In genomic region chr2:61179701-61180639, GRCh38 we compare ENCODE assay signal across 1 cellular context.
TF ChIP-seq lines count a peak whose summit lies in the region.

No MANE protein-coding gene starts in this region.

TF ChIP-seq in SK-N-SH, 30 proteins besides CTCF, POLR2A, EP300 and RAD21 (continued from another document):
- TF ChIP-seq USF1 (IDR thresholded peaks at IDR 0.05; ENCODE audit: borderline replicate concordance, low read depth), result no peak
- no peak for TF ChIP-seq MXI1 (IDR thresholded peaks at IDR 0.05; ENCODE audit: low read depth, low read length)
- TF ChIP-seq SMC3 (IDR thresholded peaks at IDR 0.05; ENCODE audit: low read depth, low read length), result no peak
- TF ChIP-seq JUND (IDR thresholded peaks at IDR 0.05), result 0 out of 2 replicates have a peak, but pooled peaks have one; percentile 13
- TF ChIP-seq RXRA (IDR thresholded peaks at IDR 0.05; ENCODE audit: borderline replicate concordance, low read depth), result no peak
- TF ChIP-seq IRF3 (IDR thresholded peaks at IDR 0.05; ENCODE audit: low read depth, low read length), result no peak
- no peak for TF ChIP-seq YY1 (IDR thresholded peaks at IDR 0.05; ENCODE audit: low read depth)
- no peak for TF ChIP-seq FOXM1 (IDR thresholded peaks at IDR 0.05; ENCODE audit: low read depth)
- TF ChIP-seq GATA2 (CRISPR knock-in tag; IDR thresholded peaks at IDR 0.05), result no peak
- no peak; the same call in 1 of the 2 replicates for TF ChIP-seq TAF1 (IDR thresholded peaks at IDR 0.05; ENCODE audit: borderline replicate concordance, low read depth, low read length)
- no peak for TF ChIP-seq ZBTB33 (IDR thresholded peaks at IDR 0.05; ENCODE audit: borderline replicate concordance, low read depth)
- TF ChIP-seq NFIC (IDR thresholded peaks at IDR 0.05; ENCODE audit: borderline replicate concordance), result no peak; the same call in 1 of the 2 replicates
- TF ChIP-seq TCF12 (IDR thresholded peaks at IDR 0.05), result peak; percentile 55; the same call in 1 of the 2 replicates
- no peak for TF ChIP-seq REST (IDR thresholded peaks at IDR 0.05; ENCODE audit: low read depth, low read length)
- peak; percentile 41 for TF ChIP-seq POLR2AphosphoS5 (IDR thresholded peaks at IDR 0.05; ENCODE audit: low read depth, low read length)
- no peak for TF ChIP-seq RCOR1 (IDR thresholded peaks at IDR 0.05; ENCODE audit: low read length)
- no peak for TF ChIP-seq ELF1 (IDR thresholded peaks at IDR 0.05)
- no peak for TF ChIP-seq TEAD4 (IDR thresholded peaks at IDR 0.05; ENCODE audit: borderline replicate concordance, insufficient read depth)
- TF ChIP-seq MAX (IDR thresholded peaks at IDR 0.05; ENCODE audit: low read depth), result peak; percentile 77
- peak; percentile 48; the same call in 1 of the 2 replicates for TF ChIP-seq FOSL2 (IDR thresholded peaks at IDR 0.05; ENCODE audit: borderline replicate concordance, low read depth)
- TF ChIP-seq SIN3A (IDR thresholded peaks at IDR 0.05; ENCODE audit: borderline replicate concordance, low read depth, low read length), result 0 out of 2 replicates have a peak, but pooled peaks have one; percentile 23
- TF ChIP-seq PBX3 (IDR thresholded peaks at IDR 0.05), result peak; percentile 26; the same call in 1 of the 2 replicates
- no peak for TF ChIP-seq RFX5 (IDR thresholded peaks at IDR 0.05; ENCODE audit: low read length)
- no peak for TF ChIP-seq GABPA (IDR thresholded peaks at IDR 0.05; ENCODE audit: low read depth)
